19 cellular contexts compared by ENCODE assay signal in the genomic region with DNA sequence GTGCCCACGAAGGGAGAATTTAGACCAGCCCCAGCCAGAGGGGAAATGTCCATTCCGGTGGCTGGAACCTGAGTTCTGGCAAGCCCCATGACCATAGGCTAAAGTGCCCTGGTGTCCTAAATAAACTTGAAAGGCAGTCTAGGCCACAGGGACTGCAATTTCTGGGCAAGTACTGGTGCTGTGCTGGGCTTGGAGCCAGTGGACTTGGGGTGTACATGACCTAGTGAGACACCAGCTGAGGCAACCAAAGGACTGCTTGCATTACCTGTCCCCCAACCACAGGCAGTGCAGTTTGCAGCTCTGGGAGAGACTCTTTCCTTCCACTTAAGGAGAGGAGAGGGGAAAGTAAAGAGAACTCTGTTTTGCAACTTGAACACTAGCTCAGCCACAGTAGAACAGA. TPM values are rescaled to one million over a fixed set of nuclear protein-coding genes. Genes with fewer than 3 reads are reported as not detected.
DNase-seq lines count a peak whose midpoint lies in the region; ATAC-seq and TF ChIP-seq lines count a peak whose summit lies in the region.
"Had no signal": no experiment of that assay in that cellular context is flagged by ENCODE, and none has a peak within 500 bp of the region (broad histone marks: within the 10 kb centered on the region; RNA-seq: fewer than 3 reads in every experiment).

No MANE protein-coding gene starts in this region.

- H3K27ac ChIP-seq in right atrium auricular region (no peak overlapping the region), thyroid gland (no peak overlapping the region)
- H3K27ac ChIP-seq: BLaER1 had no signal

- ATAC-seq in Right ventricle myocardium superior (ENCODE audit: poor library complexity) (peak; percentile 32), left ventricle myocardium superior (peak; percentile 33), left cardiac atrium (no peak)

- no peak overlapping the region for H3K4me3 ChIP-seq in right atrium auricular region
- H3K4me3 ChIP-seq in thyroid gland (replicated peaks in 1 of 3) = no peak overlapping the region
- H3K4me3 ChIP-seq: BLaER1 had no signal

- H3K27me3 ChIP-seq in right atrium auricular region = no peaks in the 10 kb centered on the region
- no peaks in the 10 kb centered on the region for H3K27me3 ChIP-seq in thyroid gland
- H3K27me3 ChIP-seq: BE2C, BLaER1 had no signal

- H3K4me1 ChIP-seq in right atrium auricular region (peaks cover 0 to 14% of the 10 kb centered on the region in 2 donors), thyroid gland (peaks cover 9 to 13% of the 10 kb centered on the region in 2 donors)

- no peak for TF ChIP-seq CTCF in right atrium auricular region (IDR thresholded peaks at IDR 0.05)
- no peak for TF ChIP-seq CTCF in thyroid gland (IDR thresholded peaks at IDR 0.05)

- H3K9me3 ChIP-seq in right atrium auricular region (peaks cover 5 to 26% of the 10 kb centered on the region in 2 donors), thyroid gland (no peaks in the 10 kb centered on the region)
- H3K9me3 ChIP-seq: BE2C had no signal

- no peak for DNase-seq in Right ventricle myocardium superior
- DNase-seq in right atrium auricular region (ENCODE audit: low spot score) = no peak
- no peak for DNase-seq in left ventricle myocardium superior
- no peak for DNase-seq in left cardiac atrium
- DNase-seq in thyroid gland = peak; percentile 42 to 68
- DNase-seq in DMS53 (lab: John Stamatoyannopoulos, UW) = no peak
- DNase-seq: 8988T; ACHN; BE2C; C1 segment of cervical spinal cord; CD4-positive, alpha-beta memory T cell; CD4-positive, CD25-positive, alpha-beta regulatory T cell; CD8-positive, alpha-beta memory T cell; COR-L47; DMS 273 treated with DMSO at 0.1 percent for 48 hours; DMS153; DMS79 treated with DMSO at 0.1 percent for 48 hours; GF-D8 had no signal

- H3K36me3 ChIP-seq in right atrium auricular region (no peaks in the 10 kb centered on the region), thyroid gland (no peaks in the 10 kb centered on the region)
- H3K36me3 ChIP-seq: BE2C had no signal

- no peak for TF ChIP-seq POLR2A in thyroid gland (IDR thresholded peaks at IDR 0.05)

- intact Hi-C loops in Right ventricle myocardium superior (cut with DNase I) (no loop called here), left ventricle myocardium superior (cut with micrococcal nuclease) (loop anchor here (10.0 kb wide), 1 partner anchor 45 kb away; no protein-coding TSS in a partner anchor), left cardiac atrium (cut with DNase I) (no loop called here), thyroid gland (cut with DNase I) (no loop called here)

- 39 to 75% methylated on average over 2 of the region's 2 CpGs for WGBS in thyroid gland, 2 donors

RNA-seq across cellular contexts. Expression of gene RRP8, which starts 23.7 kb away (rescaled TPM):
- total RNA-seq in Right ventricle myocardium superior (19.8 TPM), right atrium auricular region (10 to 100 TPM in 1 of 2 donors, 1 to 10 TPM in 1; 9.7 to 12.2 TPM), left ventricle myocardium superior (22.1 TPM), left cardiac atrium (10 to 100 TPM; 14.2 to 18.0 TPM), thyroid gland (10 to 100 TPM; 12.9 to 36.7 (median 18.8) TPM)

RNA-seq across cellular contexts. Expression of gene ILK, which starts 23.9 kb away (rescaled TPM):
- total RNA-seq in Right ventricle myocardium superior (191 TPM), right atrium auricular region (100 to 1,000 TPM; 142 to 193 TPM), left ventricle myocardium superior (210 TPM), left cardiac atrium (100 to 1,000 TPM; 166 to 183 TPM), thyroid gland (100 to 1,000 TPM; 101 to 144 (median 121) TPM)

RNA-seq across cellular contexts. Expression of gene TAF10, which starts 32.3 kb away (rescaled TPM):
- total RNA-seq in Right ventricle myocardium superior (83.6 TPM), right atrium auricular region (10 to 100 TPM; 26.6 to 54.0 TPM), left ventricle myocardium superior (89.4 TPM), left cardiac atrium (100 to 1,000 TPM; 102 to 105 TPM), thyroid gland (100 to 1,000 TPM in 3 of 4 donors, 10 to 100 TPM in 1; 96.6 to 113 (median 108) TPM)

RNA-seq across cellular contexts. Expression of gene TPP1, which starts 39.5 kb away (rescaled TPM):
- 71.5 TPM for total RNA-seq in Right ventricle myocardium superior
- 10 to 100 TPM; 48.8 to 83.1 TPM for total RNA-seq in right atrium auricular region
- total RNA-seq in left ventricle myocardium superior = 77.7 TPM
- 10 to 100 TPM; 69.5 to 87.7 TPM for total RNA-seq in left cardiac atrium
- total RNA-seq in thyroid gland = 10 to 100 TPM; 51.3 to 97.3 (median 69.1) TPM

Comparison
In these comparisons a context has a peak if more than half of its experiments do, and no peak if none do; other contexts are left out.
1. ATAC-seq: peak in Right ventricle myocardium superior (single experiment) and left ventricle myocardium superior (single experiment); none in left cardiac atrium (0 of 2).
2. DNase-seq: peak in thyroid gland (2 of 2); none in Right ventricle myocardium superior (single experiment), right atrium auricular region (single experiment), left ventricle myocardium superior (single experiment), left cardiac atrium (single experiment) and DMS53 (single experiment).